Comparison of ENCODE assay signal across 14 cellular contexts in genomic region chr4:3286335-3287175, GRCh38. TPM values are rescaled to one million over a fixed set of nuclear protein-coding genes. Genes with fewer than 3 reads are reported as not detected.
A peak's percentile ranks its signal among the peaks of the same experiment; 100 is the strongest.
DNase-seq lines count a peak whose midpoint lies in the region; TF ChIP-seq lines count a peak whose summit lies in the region.
"Had no signal": no experiment of that assay in that cellular context is flagged by ENCODE, and none has a peak within 500 bp of the region (broad histone marks: within the 10 kb centered on the region; RNA-seq: fewer than 3 reads in every experiment).

No MANE protein-coding gene starts in this region.

- H3K36me3 ChIP-seq in WERI-Rb-1: no peaks in the 10 kb centered on the region

- H3K4me3 Mint-ChIP-seq in IgD-negative memory B cell (peak overlapping the region in 3 of 4 donors; percentile 57 to 77 (median 59)), brain (peak overlapping the region in 4 of 5 experiments; percentile 26 to 59 (median 57))
- H3K4me3 Mint-ChIP-seq: activated naive CD8-positive, alpha-beta T cell treated with anti-CD3 and anti-CD28 coated beads, Interleukin-2, amount 10 ng/mL, durations not matched to agents 7 days and 5 days had no signal

- TF ChIP-seq CTCF in brain (conservative IDR thresholded peaks at IDR 0.05) (no peak), WERI-Rb-1 (IDR thresholded peaks at IDR 0.05; ENCODE audit: low read depth, low read length) (no peak)

- peaks cover 0 to 5% (median 2%) of the 10 kb centered on the region in 3 donors for H3K9me3 Mint-ChIP-seq in IgD-negative memory B cell
- H3K9me3 Mint-ChIP-seq in brain: peaks cover 10 to 17% (median 13%) of the 10 kb centered on the region in 5 experiments

- H3K4me1 Mint-ChIP-seq in IgD-negative memory B cell (peaks cover 8 to 13% (median 9%) of the 10 kb centered on the region in 3 donors), brain (peaks cover 42% of the 10 kb centered on the region)

- no peaks in the 10 kb centered on the region for H3K36me3 Mint-ChIP-seq in IgD-negative memory B cell
- H3K36me3 Mint-ChIP-seq in brain: peaks cover 10% of the 10 kb centered on the region
- H3K36me3 Mint-ChIP-seq: activated naive CD8-positive, alpha-beta T cell treated with anti-CD3 and anti-CD28 coated beads, Interleukin-2, amount 10 ng/mL, durations not matched to agents 7 days and 5 days had no signal

- peak; percentile 72 for DNase-seq in DMS53 (lab: John Stamatoyannopoulos, UW)
- no peak for DNase-seq in DMS53 treated with DMSO at 0.1 percent for 48 hours (lab: John Stamatoyannopoulos, UW; ENCODE audit: unreplicated experiment)
- peak; percentile 13 for DNase-seq in stimulated activated CD8-positive, alpha-beta memory T cell treated with anti-CD3 and anti-CD28 coated beads, Interleukin-4, amount 100 ng/mL, for 48 hours
- no peak for DNase-seq in HK-2 (ENCODE audit: unreplicated experiment)
- DNase-seq in amniotic stem cell (lab: John Stamatoyannopoulos, UW): no peak
- DNase-seq in WERI-Rb-1: no peak
- DNase-seq: activated CD4-positive, CD25-positive, alpha-beta regulatory T cell; DND-41; NCI-H1092; stimulated activated CD4-positive, alpha-beta T cell treated with anti-CD3 and anti-CD28 coated beads, Interleukin-4, amount 100 ng/mL, for 1 hour had no signal

- H3K27ac ChIP-seq in WERI-Rb-1: no peak overlapping the region
- H3K27ac ChIP-seq: 22Rv1 had no signal

- H3K27ac Mint-ChIP-seq in IgD-negative memory B cell (peak overlapping the region in 1 of 3 donors; percentile 30), brain (peak overlapping the region in 4 of 5 experiments; percentile 58 to 92 (median 80))
- H3K27ac Mint-ChIP-seq: activated naive CD8-positive, alpha-beta T cell treated with anti-CD3 and anti-CD28 coated beads, Interleukin-2, amount 10 ng/mL, durations not matched to agents 7 days and 5 days had no signal

- H3K27me3 Mint-ChIP-seq in IgD-negative memory B cell (peaks cover 7% of the 10 kb centered on the region), brain (no peaks in the 10 kb centered on the region)

- no peaks in the 10 kb centered on the region for H3K27me3 ChIP-seq in WERI-Rb-1 (ENCODE audit: insufficient read depth, low read depth, severe bottlenecking)

- peaks cover 6% of the 10 kb centered on the region for H3K9me3 ChIP-seq in WERI-Rb-1 (ENCODE audit: severe bottlenecking)

- no peak overlapping the region for H3K4me3 ChIP-seq in WERI-Rb-1 (ENCODE audit: low read depth, low read length)

RNA-seq across cellular contexts. Expression of gene RGS12, which starts 6.3 kb away (rescaled TPM):
- polyA plus RNA-seq in IgD-negative memory B cell (0.81 TPM), brain (ENCODE audit: insufficient read depth, low read depth, low replicate concordance) (59.4 TPM)

RNA-seq across cellular contexts. Expression of gene MSANTD1, which starts 37.6 kb away (rescaled TPM):
- not detected for polyA plus RNA-seq in IgD-negative memory B cell
- 0.51 TPM for polyA plus RNA-seq in brain (ENCODE audit: insufficient read depth, low read depth, low replicate concordance)

Comparison
In these comparisons a context has a peak if more than half of its experiments do, and no peak if none do; other contexts are left out.
1. DNase-seq: peak in DMS53 (single experiment) and stimulated activated CD8-positive, alpha-beta memory T cell treated with anti-CD3 and anti-CD28 coated beads, Interleukin-4, amount 100 ng/mL, for 48 hours (single experiment); none in DMS53 treated with DMSO at 0.1 percent for 48 hours (single experiment), HK-2 (single experiment), amniotic stem cell (single experiment) and WERI-Rb-1 (single experiment).
2. RNA of gene RGS12, which starts 6.3 kb away (polyA plus RNA-seq): 59.4 TPM in brain (single experiment); 0.81 TPM in IgD-negative memory B cell (single experiment); every median in the first group is over 10 times any median in the second.